In genomic region chr14:23006544-23007419, GRCh38 we compare ENCODE assay signal across 8 cellular contexts. TPM values are rescaled to one million over a fixed set of nuclear protein-coding genes. Genes with fewer than 3 reads are reported as not detected.
DNase-seq lines count a peak whose midpoint lies in the region; ATAC-seq and TF ChIP-seq lines count a peak whose summit lies in the region.

No MANE protein-coding gene starts in this region.

- no peaks in the 10 kb centered on the region for H3K36me3 Mint-ChIP-seq in T-helper 1 cell treated with Interleukin-12 subunit alpha and Interleukin-12 subunit beta and Interleukin-4 antibody, amounts not matched to agents 30 μg/mL and 1 μg/mL, for 36 hours (ENCODE audit: low read depth)

- H3K9me3 ChIP-seq in right atrium auricular region (no peaks in the 10 kb centered on the region), vagina (no peaks in the 10 kb centered on the region)

- H3K4me1 Mint-ChIP-seq in T-helper 1 cell treated with Interleukin-12 subunit alpha and Interleukin-12 subunit beta and Interleukin-4 antibody, amounts not matched to agents 30 μg/mL and 1 μg/mL, for 36 hours (ENCODE audit: low read depth): peaks cover 33% of the 10 kb centered on the region

- in situ Hi-C loops in GM13976 (cut with MboI; ENCODE audit: low sequenced_read_pairs, unreplicated experiment): no loop called here

- DNase-seq in GM13976 (ENCODE audit: low spot score): peak; percentile 96
- peak; percentile 93 for DNase-seq in NCI-H146 treated with DMSO at 0.1 percent for 48 hours (lab: John Stamatoyannopoulos, UW; ENCODE audit: unreplicated experiment)
- DNase-seq in right atrium auricular region (ENCODE audit: low spot score): peak; percentile 97
- DNase-seq in pulmonary artery endothelial cell (ENCODE audit: low read depth, low spot score): peak; percentile 90
- peak in 1 of 2 donors; percentile 99 for DNase-seq in vagina (ENCODE audit: extremely low spot score in 2 of 2)

- intact Hi-C loops in vagina (cut with DNase I): loop anchor here (5.0 kb wide), 1 partner anchor 1401 kb away; no protein-coding TSS in a partner anchor

- no peaks in the 10 kb centered on the region for H3K36me3 ChIP-seq in right atrium auricular region
- no peaks in the 10 kb centered on the region for H3K36me3 ChIP-seq in vagina

- H3K27me3 ChIP-seq in right atrium auricular region (no peaks in the 10 kb centered on the region), vagina (no peaks in the 10 kb centered on the region)

- H3K27ac ChIP-seq in angular gyrus (ENCODE audit: low read depth, low read length) (peak overlapping the region; percentile 100), right atrium auricular region (peak overlapping the region; percentile 92 to 98), vagina (peak overlapping the region; percentile 92)

- H3K27me3 Mint-ChIP-seq in T-helper 1 cell treated with Interleukin-12 subunit alpha and Interleukin-12 subunit beta and Interleukin-4 antibody, amounts not matched to agents 30 μg/mL and 1 μg/mL, for 36 hours (ENCODE audit: low read depth): no peaks in the 10 kb centered on the region

- ATAC-seq in HG02870 (IDR thresholded peaks at IDR 0.05; ENCODE audit: unreplicated experiment): peak; percentile 95

- H3K4me3 ChIP-seq in right atrium auricular region (peak overlapping the region; percentile 72 to 80), vagina (peak overlapping the region; percentile 68 to 72)

- peak overlapping the region; percentile 94 for H3K4me3 Mint-ChIP-seq in T-helper 1 cell treated with Interleukin-12 subunit alpha and Interleukin-12 subunit beta and Interleukin-4 antibody, amounts not matched to agents 30 μg/mL and 1 μg/mL, for 36 hours

- H3K4me1 ChIP-seq in right atrium auricular region (peaks cover 0 to 17% of the 10 kb centered on the region in 2 donors), vagina (peaks cover 18% of the 10 kb centered on the region)

- TF ChIP-seq CTCF in GM13976 (IDR thresholded peaks at IDR 0.05; ENCODE audit: borderline replicate concordance, control extremely low read depth, extremely low read depth, insufficient read depth, missing control alignments) (peak; percentile 26), right atrium auricular region (IDR thresholded peaks at IDR 0.05) (peak in 1 of 2 donors; percentile 34), vagina (IDR thresholded peaks at IDR 0.05) (no peak)

- H3K27ac Mint-ChIP-seq in T-helper 1 cell treated with Interleukin-12 subunit alpha and Interleukin-12 subunit beta and Interleukin-4 antibody, amounts not matched to agents 30 μg/mL and 1 μg/mL, for 36 hours: peak overlapping the region; percentile 96

- TF ChIP-seq POLR2A in vagina (IDR thresholded peaks at IDR 0.05): peak in 1 of 2 donors; percentile 90

- no peaks in the 10 kb centered on the region for H3K9me3 Mint-ChIP-seq in T-helper 1 cell treated with Interleukin-12 subunit alpha and Interleukin-12 subunit beta and Interleukin-4 antibody, amounts not matched to agents 30 μg/mL and 1 μg/mL, for 36 hours

RNA-seq across cellular contexts. Expression of gene C14orf93, which starts 3.2 kb away (rescaled TPM):
- total RNA-seq in right atrium auricular region: 1 to 10 TPM; 5.0 to 6.8 TPM
- total RNA-seq in pulmonary artery endothelial cell: 7.5 and 8.0 TPM in 2 replicates
- 16.0 TPM for total RNA-seq in vagina

RNA-seq across cellular contexts. Expression of gene AJUBA, which starts 24.4 kb away (rescaled TPM):
- total RNA-seq in right atrium auricular region: 10 to 100 TPM in 1 of 2 donors, 1 to 10 TPM in 1; 5.8 to 24.6 TPM
- total RNA-seq in pulmonary artery endothelial cell: 66.8 and 72.2 TPM in 2 replicates
- 21.9 TPM for total RNA-seq in vagina

RNA-seq across cellular contexts. Expression of gene PSMB5, which starts 27.9 kb away (rescaled TPM):
- total RNA-seq in right atrium auricular region (100 to 1,000 TPM; 105 to 122 TPM), pulmonary artery endothelial cell (302 and 331 TPM in 2 replicates), vagina (92.8 TPM)

RNA-seq across cellular contexts. Expression of gene PSMB11, which starts 35.2 kb away (rescaled TPM):
- not detected for total RNA-seq in right atrium auricular region
- total RNA-seq in pulmonary artery endothelial cell: not detected in 2 replicates
- total RNA-seq in vagina: not detected

RNA-seq across cellular contexts. Expression of gene HAUS4, which starts 49.9 kb away (rescaled TPM):
- total RNA-seq in right atrium auricular region (10 to 100 TPM; 25.8 to 28.7 TPM), pulmonary artery endothelial cell (57.4 and 58.2 TPM in 2 replicates), vagina (65.6 TPM)
